ENCODE assay signal across 10 cellular contexts in genomic region chr11:8839957-8840945, GRCh38.
A peak's percentile ranks its signal among the peaks of the same experiment; 100 is the strongest.
DNase-seq lines count a peak whose midpoint lies in the region; ATAC-seq, FAIRE-seq and TF ChIP-seq lines count a peak whose summit lies in the region.
"Had no signal": no experiment of that assay in that cellular context is flagged by ENCODE, and none has a peak within 500 bp of the region (broad histone marks: within the 10 kb centered on the region; RNA-seq: fewer than 3 reads in every experiment).

No MANE protein-coding gene starts in this region.

- H3K27ac ChIP-seq in HepG2 (ENCODE audit: extremely low read length, insufficient read depth, low read length) (no peak overlapping the region), substantia nigra (ENCODE audit: low read depth, low read length, poor library complexity, severe bottlenecking) (peak overlapping the region; percentile 3)
- H3K27ac ChIP-seq: BLaER1 had no signal

- in situ Hi-C loops in HepG2 (cut with HindIII; ENCODE audit: extremely low pct_ligation_motif_present, low pct_unique_long_range_greater_than_20kb) = no loop called here

- peak overlapping the region; percentile 66 for H3K4me2 ChIP-seq in HepG2 (ENCODE audit: low read depth, low read length)
- H3K4me2 ChIP-seq: BLaER1 had no signal

- peaks cover 52 to 75% of the 10 kb centered on the region in 2 donors for H3K27me3 Mint-ChIP-seq in effector memory CD8-positive, alpha-beta T cell

- peak; percentile 92 for ATAC-seq in HepG2
- no peak for ATAC-seq in effector memory CD8-positive, alpha-beta T cell (replicated peaks)

- H3K36me3 Mint-ChIP-seq in effector memory CD8-positive, alpha-beta T cell (ENCODE audit: insufficient read depth) = no peaks in the 10 kb centered on the region

- H3K4me1 Mint-ChIP-seq in effector memory CD8-positive, alpha-beta T cell (ENCODE audit: low read depth in 2 of 2) = no peaks in the 10 kb centered on the region

- H3K79me2 ChIP-seq in HepG2 (ENCODE audit: insufficient read depth, low read length) = no peaks in the 10 kb centered on the region

- peak; percentile 41 for DNase-seq in activated CD4-positive, alpha-beta T cell treated with anti-CD3 and anti-CD28 coated beads for 48 hours
- DNase-seq in activated CD4-positive, alpha-beta T cell treated with anti-CD3 and anti-CD28 coated beads for 4 hours = no peak
- DNase-seq in astrocyte of the hippocampus (ENCODE audit: low read depth, low spot score) = peak; percentile 66
- DNase-seq in HepG2 (ENCODE audit: low spot score) = peak; percentile 35
- DNase-seq in substantia nigra (lab: John Stamatoyannopoulos, UW) = peak in 35 of 49 donors; percentile 7 to 64 (median 28)
- no peak for DNase-seq in D341Med (ENCODE audit: low spot score)
- no peak for DNase-seq in DMS114 treated with DMSO at 0.1 percent for 48 hours (lab: John Stamatoyannopoulos, UW; ENCODE audit: unreplicated experiment)
- DNase-seq in effector memory CD8-positive, alpha-beta T cell = no peak
- DNase-seq: activated CD8-positive, alpha-beta memory T cell treated with anti-CD3 and anti-CD28 coated beads, Interleukin-2, amount 50 U/mL, for 4 hours had no signal

- peaks cover 0 to 22% of the 10 kb centered on the region in 2 experiments; a peak in 3 of 5 replicates for H3K27me3 ChIP-seq in HepG2 (ENCODE audit: control insufficient read depth in 1 of 2, insufficient read depth in 2 of 2, low read length in 2 of 2)
- H3K27me3 ChIP-seq: BLaER1 had no signal

- TF ChIP-seq CTCF in HepG2 (CRISPR knock-in tag; IDR thresholded peaks at IDR 0.05) = no peak

- CTCF ChIA-PET in HepG2 (lab: Yijun Ruan, JAX; ENCODE audit: low intra/inter-chr PET ratio, low total read pairs) = no interaction called here

- intact Hi-C loops in HepG2 (cut with micrococcal nuclease; ENCODE audit: unreplicated experiment) = loop anchor here (2.0 kb wide), 1 partner anchor 31 kb away; no protein-coding TSS in a partner anchor

- TF ChIP-seq POLR2A in HepG2 (IDR thresholded peaks at IDR 0.05; ENCODE audit: insufficient read depth in 1 of 2, low read depth in 2 of 2, low read length in 2 of 2) = no peak

- H3K9me3 ChIP-seq in HepG2 (ENCODE audit: low read length) = no peaks in the 10 kb centered on the region
- H3K9me3 ChIP-seq: BLaER1 had no signal

- H3K4me3 Mint-ChIP-seq in effector memory CD8-positive, alpha-beta T cell = no peak overlapping the region

- no peak overlapping the region for H2AFZ ChIP-seq in HepG2 (ENCODE audit: low read length)

- H3K4me3 ChIP-seq in HepG2 (replicated peaks in 1 of 3; ENCODE audit: insufficient read depth in 1 of 3, low read depth in 2 of 3, low read length in 3 of 3) = peak overlapping the region in 1 of 3 experiments; percentile 53; a peak in 2 of 6 replicates
- H3K4me3 ChIP-seq: BLaER1 had no signal

- no peaks in the 10 kb centered on the region for H3K9me3 Mint-ChIP-seq in effector memory CD8-positive, alpha-beta T cell

- BruUV-seq in HepG2 (replicated peaks; lab: Mats Ljungman, UMichigan) = no TSS peak

- H3K27ac Mint-ChIP-seq in effector memory CD8-positive, alpha-beta T cell = no peak overlapping the region

- H3K4me1 ChIP-seq in HepG2 (ENCODE audit: insufficient read depth, low read length) = peaks cover 34% of the 10 kb centered on the region

- H4K20me1 ChIP-seq in HepG2 (ENCODE audit: insufficient read depth, low read length) = no peaks in the 10 kb centered on the region
- H4K20me1 ChIP-seq: BLaER1 had no signal

- 4% methylated on average over 7 of the region's 8 CpGs for WGBS in HepG2 (ENCODE audit: low lambda C conversion rate)

- no peak overlapping the region for H3K9ac ChIP-seq in HepG2 (ENCODE audit: insufficient read depth, low read depth, low read length)
- H3K9ac ChIP-seq: BLaER1 had no signal

- no peaks in the 10 kb centered on the region for H3K36me3 ChIP-seq in HepG2 (replicated peaks in 1 of 2; ENCODE audit: control insufficient read depth in 1 of 2, insufficient read depth in 2 of 2, low read length in 2 of 2)
- H3K36me3 ChIP-seq: BLaER1 had no signal

- POLR2A ChIA-PET in HepG2 (lab: Yijun Ruan, JAX) = no interaction called here

- FAIRE-seq in HepG2 (lab: Jason Lieb, UNC) = peak; percentile 39

- no peak for TF ChIP-seq RAD21 in HepG2 (CRISPR knock-in tag; IDR thresholded peaks at IDR 0.05)

- TF ChIP-seq EP300 in HepG2 (IDR thresholded peaks at IDR 0.05; ENCODE audit: low read depth in 2 of 2, low read length in 2 of 2) (no peak), HepG2 (CRISPR knock-in tag; IDR thresholded peaks at IDR 0.05; ENCODE audit: borderline replicate concordance) (no peak)

TF ChIP-seq in HepG2, 621 proteins besides CTCF, POLR2A, EP300 and RAD21 (continues in another document):
- no peak for TF ChIP-seq FOXA1 (IDR thresholded peaks at IDR 0.05)
- TF ChIP-seq FOXA1 (CRISPR knock-in tag; IDR thresholded peaks at IDR 0.05) = peak; percentile 62
- TF ChIP-seq ZNF687 (CRISPR knock-in tag; IDR thresholded peaks at IDR 0.05) = no peak
- TF ChIP-seq FOXA3 (CRISPR knock-in tag; IDR thresholded peaks at IDR 0.05) = peak; percentile 64
- no peak for TF ChIP-seq LCORL (IDR thresholded peaks at IDR 0.05)
- TF ChIP-seq LCORL (CRISPR knock-in tag; IDR thresholded peaks at IDR 0.05) = 0 out of 2 replicates have a peak, but pooled peaks have one; percentile 19
- no peak for TF ChIP-seq POGZ (CRISPR knock-in tag; IDR thresholded peaks at IDR 0.05)
- 0 out of 2 replicates have a peak, but pooled peaks have one; percentile 16 for TF ChIP-seq SAP130 (CRISPR knock-in tag; IDR thresholded peaks at IDR 0.05; ENCODE audit: low read depth)
- no peak for TF ChIP-seq NFIC (IDR thresholded peaks at IDR 0.05; ENCODE audit: low read length)
- peak; percentile 48; the same call in 1 of the 2 replicates for TF ChIP-seq ZNF430 (CRISPR knock-in tag; IDR thresholded peaks at IDR 0.05)
- TF ChIP-seq SOX13 (IDR thresholded peaks at IDR 0.05) = no peak
- TF ChIP-seq SOX13 (CRISPR knock-in tag; conservative IDR thresholded peaks at IDR 0.05 in 1 of 2, IDR thresholded peaks at IDR 0.05 in 1 of 2) = peak in 1 of 2 experiments; percentile 16; a peak in 1 of 4 replicates
- no peak for TF ChIP-seq ZNF564 (CRISPR knock-in tag; IDR thresholded peaks at IDR 0.05)
- TF ChIP-seq, protein P1, sequence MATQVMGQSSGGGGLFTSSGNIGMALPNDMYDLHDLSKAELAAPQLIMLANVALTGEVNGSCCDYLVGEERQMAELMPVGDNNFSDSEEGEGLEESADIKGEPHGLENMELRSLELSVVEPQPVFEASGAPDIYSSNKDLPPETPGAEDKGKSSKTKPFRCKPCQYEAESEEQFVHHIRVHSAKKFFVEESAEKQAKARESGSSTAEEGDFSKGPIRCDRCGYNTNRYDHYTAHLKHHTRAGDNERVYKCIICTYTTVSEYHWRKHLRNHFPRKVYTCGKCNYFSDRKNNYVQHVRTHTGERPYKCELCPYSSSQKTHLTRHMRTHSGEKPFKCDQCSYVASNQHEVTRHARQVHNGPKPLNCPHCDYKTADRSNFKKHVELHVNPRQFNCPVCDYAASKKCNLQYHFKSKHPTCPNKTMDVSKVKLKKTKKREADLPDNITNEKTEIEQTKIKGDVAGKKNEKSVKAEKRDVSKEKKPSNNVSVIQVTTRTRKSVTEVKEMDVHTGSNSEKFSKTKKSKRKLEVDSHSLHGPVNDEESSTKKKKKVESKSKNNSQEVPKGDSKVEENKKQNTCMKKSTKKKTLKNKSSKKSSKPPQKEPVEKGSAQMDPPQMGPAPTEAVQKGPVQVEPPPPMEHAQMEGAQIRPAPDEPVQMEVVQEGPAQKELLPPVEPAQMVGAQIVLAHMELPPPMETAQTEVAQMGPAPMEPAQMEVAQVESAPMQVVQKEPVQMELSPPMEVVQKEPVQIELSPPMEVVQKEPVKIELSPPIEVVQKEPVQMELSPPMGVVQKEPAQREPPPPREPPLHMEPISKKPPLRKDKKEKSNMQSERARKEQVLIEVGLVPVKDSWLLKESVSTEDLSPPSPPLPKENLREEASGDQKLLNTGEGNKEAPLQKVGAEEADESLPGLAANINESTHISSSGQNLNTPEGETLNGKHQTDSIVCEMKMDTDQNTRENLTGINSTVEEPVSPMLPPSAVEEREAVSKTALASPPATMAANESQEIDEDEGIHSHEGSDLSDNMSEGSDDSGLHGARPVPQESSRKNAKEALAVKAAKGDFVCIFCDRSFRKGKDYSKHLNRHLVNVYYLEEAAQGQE (IDR thresholded peaks at IDR 0.05; ENCODE audit: borderline replicate concordance in 1 of 2, low read depth in 1 of 2, low read length in 2 of 2) = peak; percentile 1 to 79; a peak in 3 of 4 replicates

Comparison
In these comparisons a context has a peak if more than half of its experiments do, and no peak if none do; other contexts are left out.
1. DNase-seq: peak in activated CD4-positive, alpha-beta T cell treated with anti-CD3 and anti-CD28 coated beads for 48 hours (single experiment), astrocyte of the hippocampus (single experiment), HepG2 (single experiment) and substantia nigra (35 of 49); none in activated CD4-positive, alpha-beta T cell treated with anti-CD3 and anti-CD28 coated beads for 4 hours (0 of 2), D341Med (single experiment), DMS114 treated with DMSO at 0.1 percent for 48 hours (single experiment) and effector memory CD8-positive, alpha-beta T cell (0 of 3).